Comparison of ENCODE assay signal across 1 cellular context in the genomic region with DNA sequence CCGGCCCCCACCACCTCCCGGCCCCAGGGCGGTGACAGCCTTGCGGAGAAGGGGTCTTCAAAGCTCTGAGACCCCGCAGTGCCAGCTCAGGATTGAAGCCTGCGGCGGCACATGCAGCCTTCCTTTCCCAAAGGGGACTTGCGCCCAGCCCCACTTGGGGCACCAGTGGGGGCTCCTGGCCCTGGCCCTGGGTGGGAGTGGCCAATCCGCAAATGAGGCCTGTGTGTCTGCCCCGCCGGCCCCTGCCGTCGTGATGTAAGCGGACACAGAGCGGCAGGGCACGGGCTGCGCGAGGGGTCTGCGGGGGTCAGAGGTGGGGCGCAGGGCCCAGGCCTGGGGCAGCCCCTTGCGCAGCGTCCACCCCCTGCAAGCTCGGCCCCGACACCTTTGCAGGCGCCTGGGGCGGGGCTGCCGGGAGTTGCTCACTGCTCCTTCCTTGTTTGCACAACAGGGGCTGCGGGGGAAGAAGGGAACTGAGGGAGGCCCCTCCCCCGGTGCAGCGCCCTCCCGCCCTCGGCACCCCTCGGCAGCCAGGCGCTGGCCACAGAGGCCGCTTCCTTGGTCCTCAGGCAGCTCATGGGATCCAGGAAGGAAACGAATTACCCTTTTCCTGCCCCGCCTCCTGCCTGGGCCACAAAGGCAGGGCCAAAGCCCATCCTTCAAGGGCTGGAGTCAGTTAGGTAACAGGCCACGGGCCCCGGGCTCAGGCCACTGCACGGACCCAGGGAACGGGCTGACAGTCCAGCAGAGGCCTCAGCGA.
A peak's percentile ranks its signal among the peaks of the same experiment; 100 is the strongest.
TF ChIP-seq lines count a peak whose summit lies in the region.

No MANE protein-coding gene starts in this region.

TF ChIP-seq in HepG2, 621 proteins besides CTCF, POLR2A, EP300 and RAD21 (continued from another document and continues in another):
- TF ChIP-seq SRSF1 (optimal IDR thresholded peaks at IDR 0.05; ENCODE audit: low read depth, low read length) (peak; percentile 99), ZNF629 (CRISPR knock-in tag; conservative IDR thresholded peaks at IDR 0.05) (no peak), ZNF543 (CRISPR knock-in tag; IDR thresholded peaks at IDR 0.05) (no peak), ZNF260 (CRISPR knock-in tag; IDR thresholded peaks at IDR 0.05; ENCODE audit: borderline replicate concordance, low read depth) (no peak), ELF3 (CRISPR knock-in tag; IDR thresholded peaks at IDR 0.05) (peak; percentile 99), ZBTB8A (CRISPR knock-in tag; IDR thresholded peaks at IDR 0.05; ENCODE audit: borderline replicate concordance, low read depth) (0 out of 2 replicates have a peak, but pooled peaks have one; percentile 44), MTA1 (CRISPR knock-in tag; IDR thresholded peaks at IDR 0.05; ENCODE audit: borderline replicate concordance) (peak; percentile 89), ZNF558 (CRISPR knock-in tag; IDR thresholded peaks at IDR 0.05; ENCODE audit: borderline replicate concordance) (peak; percentile 86), RORA (CRISPR knock-in tag; IDR thresholded peaks at IDR 0.05) (no peak), REXO4 (CRISPR knock-in tag; IDR thresholded peaks at IDR 0.05; ENCODE audit: borderline replicate concordance) (no peak), MYNN (CRISPR knock-in tag; IDR thresholded peaks at IDR 0.05; ENCODE audit: low read depth) (peak; percentile 86), SMC3 (IDR thresholded peaks at IDR 0.05; ENCODE audit: low read length) (no peak), ZNF792 (CRISPR knock-in tag; IDR thresholded peaks at IDR 0.05) (peak; percentile 70; the same call in 1 of the 2 replicates), ZFP41 (CRISPR knock-in tag; IDR thresholded peaks at IDR 0.05; ENCODE audit: borderline replicate concordance) (0 out of 2 replicates have a peak, but pooled peaks have one; percentile 24), SNRNP70 (IDR thresholded peaks at IDR 0.05; ENCODE audit: low read depth, low read length) (no peak), ZNF891 (CRISPR knock-in tag; IDR thresholded peaks at IDR 0.05) (peak; percentile 87), DPF2 (CRISPR knock-in tag; IDR thresholded peaks at IDR 0.05; ENCODE audit: borderline replicate concordance, low read depth) (peak; percentile 71), ZNF567 (CRISPR knock-in tag; IDR thresholded peaks at IDR 0.05; ENCODE audit: borderline replicate concordance) (peak; percentile 72), CREB1 (IDR thresholded peaks at IDR 0.05) (no peak), CREB1 (CRISPR knock-in tag; IDR thresholded peaks at IDR 0.05) (no peak), ZC3H4 (CRISPR knock-in tag; IDR thresholded peaks at IDR 0.05; ENCODE audit: borderline replicate concordance) (peak; percentile 49; the same call in 1 of the 2 replicates)
- TF ChIP-seq, protein P1, sequence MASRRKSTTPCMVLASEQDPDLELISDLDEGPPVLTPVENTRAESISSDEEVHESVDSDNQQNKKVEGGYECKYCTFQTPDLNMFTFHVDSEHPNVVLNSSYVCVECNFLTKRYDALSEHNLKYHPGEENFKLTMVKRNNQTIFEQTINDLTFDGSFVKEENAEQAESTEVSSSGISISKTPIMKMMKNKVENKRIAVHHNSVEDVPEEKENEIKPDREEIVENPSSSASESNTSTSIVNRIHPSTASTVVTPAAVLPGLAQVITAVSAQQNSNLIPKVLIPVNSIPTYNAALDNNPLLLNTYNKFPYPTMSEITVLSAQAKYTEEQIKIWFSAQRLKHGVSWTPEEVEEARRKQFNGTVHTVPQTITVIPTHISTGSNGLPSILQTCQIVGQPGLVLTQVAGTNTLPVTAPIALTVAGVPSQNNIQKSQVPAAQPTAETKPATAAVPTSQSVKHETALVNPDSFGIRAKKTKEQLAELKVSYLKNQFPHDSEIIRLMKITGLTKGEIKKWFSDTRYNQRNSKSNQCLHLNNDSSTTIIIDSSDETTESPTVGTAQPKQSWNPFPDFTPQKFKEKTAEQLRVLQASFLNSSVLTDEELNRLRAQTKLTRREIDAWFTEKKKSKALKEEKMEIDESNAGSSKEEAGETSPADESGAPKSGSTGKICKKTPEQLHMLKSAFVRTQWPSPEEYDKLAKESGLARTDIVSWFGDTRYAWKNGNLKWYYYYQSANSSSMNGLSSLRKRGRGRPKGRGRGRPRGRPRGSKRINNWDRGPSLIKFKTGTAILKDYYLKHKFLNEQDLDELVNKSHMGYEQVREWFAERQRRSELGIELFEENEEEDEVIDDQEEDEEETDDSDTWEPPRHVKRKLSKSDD (CRISPR knock-in tag; IDR thresholded peaks at IDR 0.05; ENCODE audit: low read depth), result peak; percentile 69; the same call in 1 of the 2 replicates
- TF ChIP-seq, protein P2, sequence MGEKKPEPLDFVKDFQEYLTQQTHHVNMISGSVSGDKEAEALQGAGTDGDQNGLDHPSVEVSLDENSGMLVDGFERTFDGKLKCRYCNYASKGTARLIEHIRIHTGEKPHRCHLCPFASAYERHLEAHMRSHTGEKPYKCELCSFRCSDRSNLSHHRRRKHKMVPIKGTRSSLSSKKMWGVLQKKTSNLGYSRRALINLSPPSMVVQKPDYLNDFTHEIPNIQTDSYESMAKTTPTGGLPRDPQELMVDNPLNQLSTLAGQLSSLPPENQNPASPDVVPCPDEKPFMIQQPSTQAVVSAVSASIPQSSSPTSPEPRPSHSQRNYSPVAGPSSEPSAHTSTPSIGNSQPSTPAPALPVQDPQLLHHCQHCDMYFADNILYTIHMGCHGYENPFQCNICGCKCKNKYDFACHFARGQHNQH (CRISPR knock-in tag; IDR thresholded peaks at IDR 0.05), result peak; percentile 95
- TF ChIP-seq, protein P3, sequence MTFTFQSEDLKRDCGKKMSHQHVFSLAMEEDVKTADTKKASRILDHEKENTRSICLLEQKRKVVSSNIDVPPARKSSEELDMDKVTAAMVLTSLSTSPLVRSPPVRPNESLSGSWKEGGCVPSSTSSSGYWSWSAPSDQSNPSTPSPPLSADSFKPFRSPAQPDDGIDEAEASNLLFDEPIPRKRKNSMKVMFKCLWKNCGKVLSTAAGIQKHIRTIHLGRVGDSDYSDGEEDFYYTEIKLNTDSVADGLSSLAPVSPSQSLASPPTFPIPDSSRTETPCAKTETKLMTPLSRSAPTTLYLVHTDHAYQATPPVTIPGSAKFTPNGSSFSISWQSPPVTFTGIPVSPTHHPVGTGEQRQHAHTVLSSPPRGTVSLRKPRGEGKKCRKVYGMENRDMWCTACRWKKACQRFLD (CRISPR knock-in tag; IDR thresholded peaks at IDR 0.05; ENCODE audit: borderline replicate concordance), result peak; percentile 37; the same call in 1 of the 2 replicates
- TF ChIP-seq, protein P4, sequence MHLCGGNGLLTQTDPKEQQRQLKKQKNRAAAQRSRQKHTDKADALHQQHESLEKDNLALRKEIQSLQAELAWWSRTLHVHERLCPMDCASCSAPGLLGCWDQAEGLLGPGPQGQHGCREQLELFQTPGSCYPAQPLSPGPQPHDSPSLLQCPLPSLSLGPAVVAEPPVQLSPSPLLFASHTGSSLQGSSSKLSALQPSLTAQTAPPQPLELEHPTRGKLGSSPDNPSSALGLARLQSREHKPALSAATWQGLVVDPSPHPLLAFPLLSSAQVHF (CRISPR knock-in tag; IDR thresholded peaks at IDR 0.05), result 0 out of 2 replicates have a peak, but pooled peaks have one; percentile 80
- TF ChIP-seq, protein P5, sequence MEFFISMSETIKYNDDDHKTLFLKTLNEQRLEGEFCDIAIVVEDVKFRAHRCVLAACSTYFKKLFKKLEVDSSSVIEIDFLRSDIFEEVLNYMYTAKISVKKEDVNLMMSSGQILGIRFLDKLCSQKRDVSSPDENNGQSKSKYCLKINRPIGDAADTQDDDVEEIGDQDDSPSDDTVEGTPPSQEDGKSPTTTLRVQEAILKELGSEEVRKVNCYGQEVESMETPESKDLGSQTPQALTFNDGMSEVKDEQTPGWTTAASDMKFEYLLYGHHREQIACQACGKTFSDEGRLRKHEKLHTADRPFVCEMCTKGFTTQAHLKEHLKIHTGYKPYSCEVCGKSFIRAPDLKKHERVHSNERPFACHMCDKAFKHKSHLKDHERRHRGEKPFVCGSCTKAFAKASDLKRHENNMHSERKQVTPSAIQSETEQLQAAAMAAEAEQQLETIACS (CRISPR knock-in tag; IDR thresholded peaks at IDR 0.05), result 0 out of 2 replicates have a peak, but pooled peaks have one; percentile 42
- TF ChIP-seq, protein P6, sequence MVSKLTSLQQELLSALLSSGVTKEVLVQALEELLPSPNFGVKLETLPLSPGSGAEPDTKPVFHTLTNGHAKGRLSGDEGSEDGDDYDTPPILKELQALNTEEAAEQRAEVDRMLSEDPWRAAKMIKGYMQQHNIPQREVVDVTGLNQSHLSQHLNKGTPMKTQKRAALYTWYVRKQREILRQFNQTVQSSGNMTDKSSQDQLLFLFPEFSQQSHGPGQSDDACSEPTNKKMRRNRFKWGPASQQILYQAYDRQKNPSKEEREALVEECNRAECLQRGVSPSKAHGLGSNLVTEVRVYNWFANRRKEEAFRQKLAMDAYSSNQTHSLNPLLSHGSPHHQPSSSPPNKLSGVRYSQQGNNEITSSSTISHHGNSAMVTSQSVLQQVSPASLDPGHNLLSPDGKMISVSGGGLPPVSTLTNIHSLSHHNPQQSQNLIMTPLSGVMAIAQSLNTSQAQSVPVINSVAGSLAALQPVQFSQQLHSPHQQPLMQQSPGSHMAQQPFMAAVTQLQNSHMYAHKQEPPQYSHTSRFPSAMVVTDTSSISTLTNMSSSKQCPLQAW (CRISPR knock-in tag; IDR thresholded peaks at IDR 0.05), result peak; percentile 82
- TF ChIP-seq, protein P7, sequence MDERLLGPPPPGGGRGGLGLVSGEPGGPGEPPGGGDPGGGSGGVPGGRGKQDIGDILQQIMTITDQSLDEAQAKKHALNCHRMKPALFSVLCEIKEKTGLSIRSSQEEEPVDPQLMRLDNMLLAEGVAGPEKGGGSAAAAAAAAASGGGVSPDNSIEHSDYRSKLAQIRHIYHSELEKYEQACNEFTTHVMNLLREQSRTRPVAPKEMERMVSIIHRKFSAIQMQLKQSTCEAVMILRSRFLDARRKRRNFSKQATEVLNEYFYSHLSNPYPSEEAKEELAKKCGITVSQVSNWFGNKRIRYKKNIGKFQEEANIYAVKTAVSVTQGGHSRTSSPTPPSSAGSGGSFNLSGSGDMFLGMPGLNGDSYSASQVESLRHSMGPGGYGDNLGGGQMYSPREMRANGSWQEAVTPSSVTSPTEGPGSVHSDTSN (CRISPR knock-in tag; IDR thresholded peaks at IDR 0.05), result no peak
- TF ChIP-seq, protein P8, sequence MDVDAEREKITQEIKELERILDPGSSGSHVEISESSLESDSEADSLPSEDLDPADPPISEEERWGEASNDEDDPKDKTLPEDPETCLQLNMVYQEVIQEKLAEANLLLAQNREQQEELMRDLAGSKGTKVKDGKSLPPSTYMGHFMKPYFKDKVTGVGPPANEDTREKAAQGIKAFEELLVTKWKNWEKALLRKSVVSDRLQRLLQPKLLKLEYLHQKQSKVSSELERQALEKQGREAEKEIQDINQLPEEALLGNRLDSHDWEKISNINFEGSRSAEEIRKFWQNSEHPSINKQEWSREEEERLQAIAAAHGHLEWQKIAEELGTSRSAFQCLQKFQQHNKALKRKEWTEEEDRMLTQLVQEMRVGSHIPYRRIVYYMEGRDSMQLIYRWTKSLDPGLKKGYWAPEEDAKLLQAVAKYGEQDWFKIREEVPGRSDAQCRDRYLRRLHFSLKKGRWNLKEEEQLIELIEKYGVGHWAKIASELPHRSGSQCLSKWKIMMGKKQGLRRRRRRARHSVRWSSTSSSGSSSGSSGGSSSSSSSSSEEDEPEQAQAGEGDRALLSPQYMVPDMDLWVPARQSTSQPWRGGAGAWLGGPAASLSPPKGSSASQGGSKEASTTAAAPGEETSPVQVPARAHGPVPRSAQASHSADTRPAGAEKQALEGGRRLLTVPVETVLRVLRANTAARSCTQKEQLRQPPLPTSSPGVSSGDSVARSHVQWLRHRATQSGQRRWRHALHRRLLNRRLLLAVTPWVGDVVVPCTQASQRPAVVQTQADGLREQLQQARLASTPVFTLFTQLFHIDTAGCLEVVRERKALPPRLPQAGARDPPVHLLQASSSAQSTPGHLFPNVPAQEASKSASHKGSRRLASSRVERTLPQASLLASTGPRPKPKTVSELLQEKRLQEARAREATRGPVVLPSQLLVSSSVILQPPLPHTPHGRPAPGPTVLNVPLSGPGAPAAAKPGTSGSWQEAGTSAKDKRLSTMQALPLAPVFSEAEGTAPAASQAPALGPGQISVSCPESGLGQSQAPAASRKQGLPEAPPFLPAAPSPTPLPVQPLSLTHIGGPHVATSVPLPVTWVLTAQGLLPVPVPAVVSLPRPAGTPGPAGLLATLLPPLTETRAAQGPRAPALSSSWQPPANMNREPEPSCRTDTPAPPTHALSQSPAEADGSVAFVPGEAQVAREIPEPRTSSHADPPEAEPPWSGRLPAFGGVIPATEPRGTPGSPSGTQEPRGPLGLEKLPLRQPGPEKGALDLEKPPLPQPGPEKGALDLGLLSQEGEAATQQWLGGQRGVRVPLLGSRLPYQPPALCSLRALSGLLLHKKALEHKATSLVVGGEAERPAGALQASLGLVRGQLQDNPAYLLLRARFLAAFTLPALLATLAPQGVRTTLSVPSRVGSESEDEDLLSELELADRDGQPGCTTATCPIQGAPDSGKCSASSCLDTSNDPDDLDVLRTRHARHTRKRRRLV (CRISPR knock-in tag; IDR thresholded peaks at IDR 0.05), result 0 out of 2 replicates have a peak, but pooled peaks have one; percentile 58
- TF ChIP-seq, protein P9, sequence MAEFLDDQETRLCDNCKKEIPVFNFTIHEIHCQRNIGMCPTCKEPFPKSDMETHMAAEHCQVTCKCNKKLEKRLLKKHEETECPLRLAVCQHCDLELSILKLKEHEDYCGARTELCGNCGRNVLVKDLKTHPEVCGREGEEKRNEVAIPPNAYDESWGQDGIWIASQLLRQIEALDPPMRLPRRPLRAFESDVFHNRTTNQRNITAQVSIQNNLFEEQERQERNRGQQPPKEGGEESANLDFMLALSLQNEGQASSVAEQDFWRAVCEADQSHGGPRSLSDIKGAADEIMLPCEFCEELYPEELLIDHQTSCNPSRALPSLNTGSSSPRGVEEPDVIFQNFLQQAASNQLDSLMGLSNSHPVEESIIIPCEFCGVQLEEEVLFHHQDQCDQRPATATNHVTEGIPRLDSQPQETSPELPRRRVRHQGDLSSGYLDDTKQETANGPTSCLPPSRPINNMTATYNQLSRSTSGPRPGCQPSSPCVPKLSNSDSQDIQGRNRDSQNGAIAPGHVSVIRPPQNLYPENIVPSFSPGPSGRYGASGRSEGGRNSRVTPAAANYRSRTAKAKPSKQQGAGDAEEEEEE (CRISPR knock-in tag; IDR thresholded peaks at IDR 0.05; ENCODE audit: borderline replicate concordance), result no peak; the same call in 1 of the 2 replicates
- TF ChIP-seq, protein P10, sequence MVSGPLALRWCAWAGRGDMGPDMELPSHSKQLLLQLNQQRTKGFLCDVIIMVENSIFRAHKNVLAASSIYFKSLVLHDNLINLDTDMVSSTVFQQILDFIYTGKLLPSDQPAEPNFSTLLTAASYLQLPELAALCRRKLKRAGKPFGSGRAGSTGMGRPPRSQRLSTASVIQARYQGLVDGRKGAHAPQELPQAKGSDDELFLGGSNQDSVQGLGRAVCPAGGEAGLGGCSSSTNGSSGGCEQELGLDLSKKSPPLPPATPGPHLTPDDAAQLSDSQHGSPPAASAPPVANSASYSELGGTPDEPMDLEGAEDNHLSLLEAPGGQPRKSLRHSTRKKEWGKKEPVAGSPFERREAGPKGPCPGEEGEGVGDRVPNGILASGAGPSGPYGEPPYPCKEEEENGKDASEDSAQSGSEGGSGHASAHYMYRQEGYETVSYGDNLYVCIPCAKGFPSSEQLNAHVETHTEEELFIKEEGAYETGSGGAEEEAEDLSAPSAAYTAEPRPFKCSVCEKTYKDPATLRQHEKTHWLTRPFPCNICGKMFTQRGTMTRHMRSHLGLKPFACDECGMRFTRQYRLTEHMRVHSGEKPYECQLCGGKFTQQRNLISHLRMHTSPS (CRISPR knock-in tag; IDR thresholded peaks at IDR 0.05; ENCODE audit: low read depth), result peak; percentile 84
